In genomic region chr1:233183226-233184020, GRCh38 we compare ENCODE assay signal across 19 cellular contexts.
DNase-seq lines count a peak whose midpoint lies in the region; ATAC-seq and TF ChIP-seq lines count a peak whose summit lies in the region.
"Had no signal": no experiment of that assay in that cellular context is flagged by ENCODE, and none has a peak within 500 bp of the region (broad histone marks: within the 10 kb centered on the region; RNA-seq: fewer than 3 reads in every experiment).

No MANE protein-coding gene starts in this region.

- H3K4me3 Mint-ChIP-seq in activated T-cell treated with anti-CD3 and anti-CD28 coated beads, Interleukin-2, amount 50 U/mL, for 72 hours = no peak overlapping the region
- no peak overlapping the region for H3K4me3 Mint-ChIP-seq in activated T-cell treated with anti-CD3 and anti-CD28 coated beads, Interleukin-2, amount 50 U/mL, for 4 hours
- H3K4me3 Mint-ChIP-seq in stimulated activated effector memory CD8-positive, alpha-beta T cell treated with anti-CD3 and anti-CD28 coated beads, Interleukin-12 subunit alpha, Interleukin-12 subunit beta, amount 100 ng/mL, for 72 hours = no peak overlapping the region
- H3K4me3 Mint-ChIP-seq: CD14-positive monocyte; naive thymus-derived CD4-positive, alpha-beta T cell had no signal

- no peak for TF ChIP-seq EP300 in stomach (IDR thresholded peaks at IDR 0.05)

- no peak for TF ChIP-seq CTCF in brain microvascular endothelial cell (IDR thresholded peaks at IDR 0.05; ENCODE audit: low read depth, low read length, missing control alignments)
- no peak for TF ChIP-seq CTCF in kidney epithelial cell (IDR thresholded peaks at IDR 0.05; ENCODE audit: insufficient read depth, low read length, poor library complexity, severe bottlenecking)
- no peak for TF ChIP-seq CTCF in stomach (IDR thresholded peaks at IDR 0.05)

- H3K9me3 ChIP-seq in stomach = no peaks in the 10 kb centered on the region
- H3K9me3 ChIP-seq: tibial artery had no signal

- intact Hi-C loops in stomach (cut with DNase I; ENCODE audit: low total_unique reads) = no loop called here

- peaks cover 0 to 1% of the 10 kb centered on the region in 2 donors for H3K9me3 Mint-ChIP-seq in activated T-cell treated with anti-CD3 and anti-CD28 coated beads, Interleukin-2, amount 50 U/mL, for 72 hours
- H3K9me3 Mint-ChIP-seq in activated T-cell treated with anti-CD3 and anti-CD28 coated beads, Interleukin-2, amount 50 U/mL, for 4 hours = peaks cover 11% of the 10 kb centered on the region
- H3K9me3 Mint-ChIP-seq in stimulated activated effector memory CD8-positive, alpha-beta T cell treated with anti-CD3 and anti-CD28 coated beads, Interleukin-12 subunit alpha, Interleukin-12 subunit beta, amount 100 ng/mL, for 72 hours = no peaks in the 10 kb centered on the region

- H3K27ac Mint-ChIP-seq in activated T-cell treated with anti-CD3 and anti-CD28 coated beads, Interleukin-2, amount 50 U/mL, for 72 hours = peak overlapping the region; percentile 29
- no peak overlapping the region for H3K27ac Mint-ChIP-seq in stimulated activated effector memory CD8-positive, alpha-beta T cell treated with anti-CD3 and anti-CD28 coated beads, Interleukin-12 subunit alpha, Interleukin-12 subunit beta, amount 100 ng/mL, for 72 hours

- H3K27me3 ChIP-seq in brain microvascular endothelial cell (replicated peaks) (no peaks in the 10 kb centered on the region), kidney epithelial cell (ENCODE audit: control insufficient read depth, insufficient read depth, low read length) (no peaks in the 10 kb centered on the region), stomach (no peaks in the 10 kb centered on the region)
- H3K27me3 ChIP-seq: spleen, tibial artery had no signal

- no peaks in the 10 kb centered on the region for H3K36me3 ChIP-seq in brain microvascular endothelial cell (replicated peaks)
- H3K36me3 ChIP-seq in kidney epithelial cell (ENCODE audit: control insufficient read depth, insufficient read depth, low read length) = peaks cover 1% of the 10 kb centered on the region
- H3K36me3 ChIP-seq in stomach = peaks cover 0 to 8% (median 7%) of the 10 kb centered on the region in 4 donors

- DNase-seq in activated T-cell treated with anti-CD3 and anti-CD28 coated beads, Interleukin-2, amount 50 U/mL, for 72 hours = no peak
- no peak for DNase-seq in activated T-cell treated with anti-CD3 and anti-CD28 coated beads, Interleukin-2, amount 50 U/mL, for 4 hours
- peak; percentile 24 for DNase-seq in brain microvascular endothelial cell
- DNase-seq in kidney epithelial cell (ENCODE audit: low read depth) = peak; percentile 21
- DNase-seq in stomach = no peak
- no peak for DNase-seq in stimulated activated CD4-positive, alpha-beta T cell treated with anti-CD3 and anti-CD28 coated beads, Interleukin-1b, Interleukin-23, amount 100 ng/mL, for 48 hours
- no peak for DNase-seq in stimulated activated effector memory CD8-positive, alpha-beta T cell treated with anti-CD3 and anti-CD28 coated beads, Interleukin-12 subunit alpha, Interleukin-12 subunit beta, amount 100 ng/mL, for 72 hours (ENCODE audit: low spot score in 2 of 2)
- DNase-seq: activated CD4-positive, alpha-beta T cell treated with anti-CD3 and anti-CD28 coated beads for 4 hours; aorta; MV-4-11; naive thymus-derived CD4-positive, alpha-beta T cell; NCI-H524 treated with DMSO at 0.1 percent for 48 hours; spleen; T-helper 9 cell; tibial artery had no signal

- no peaks in the 10 kb centered on the region for H3K4me1 ChIP-seq in stomach
- H3K4me1 ChIP-seq: tibial artery had no signal

- no peak for ATAC-seq in activated T-cell treated with anti-CD3 and anti-CD28 coated beads, Interleukin-2, amount 50 U/mL, for 72 hours (replicated peaks in 1 of 2)
- no peak for ATAC-seq in activated T-cell treated with anti-CD3 and anti-CD28 coated beads, Interleukin-2, amount 50 U/mL, for 4 hours
- no peak for ATAC-seq in GM21825 (IDR thresholded peaks at IDR 0.05; ENCODE audit: unreplicated experiment)
- no peak for ATAC-seq in stimulated activated effector memory CD8-positive, alpha-beta T cell treated with anti-CD3 and anti-CD28 coated beads, Interleukin-12 subunit alpha, Interleukin-12 subunit beta, amount 100 ng/mL, for 72 hours
- ATAC-seq: naive thymus-derived CD4-positive, alpha-beta T cell had no signal

- no peaks in the 10 kb centered on the region for H3K27me3 Mint-ChIP-seq in activated T-cell treated with anti-CD3 and anti-CD28 coated beads, Interleukin-2, amount 50 U/mL, for 72 hours (ENCODE audit: low read depth)
- H3K27me3 Mint-ChIP-seq in activated T-cell treated with anti-CD3 and anti-CD28 coated beads, Interleukin-2, amount 50 U/mL, for 4 hours (ENCODE audit: low read depth) = no peaks in the 10 kb centered on the region
- H3K27me3 Mint-ChIP-seq: naive thymus-derived CD4-positive, alpha-beta T cell had no signal

- H3K27ac ChIP-seq in brain microvascular endothelial cell (peak overlapping the region; percentile 27), stomach (no peak overlapping the region)
- H3K27ac ChIP-seq: 22Rv1, coronary artery, spleen, tibial artery had no signal

- peaks cover 8 to 12% of the 10 kb centered on the region in 2 donors for H3K36me3 Mint-ChIP-seq in activated T-cell treated with anti-CD3 and anti-CD28 coated beads, Interleukin-2, amount 50 U/mL, for 72 hours (ENCODE audit: insufficient read depth in 2 of 2)
- H3K36me3 Mint-ChIP-seq in activated T-cell treated with anti-CD3 and anti-CD28 coated beads, Interleukin-2, amount 50 U/mL, for 4 hours (ENCODE audit: insufficient read depth) = peaks cover 54% of the 10 kb centered on the region
- H3K36me3 Mint-ChIP-seq in stimulated activated effector memory CD8-positive, alpha-beta T cell treated with anti-CD3 and anti-CD28 coated beads, Interleukin-12 subunit alpha, Interleukin-12 subunit beta, amount 100 ng/mL, for 72 hours = peaks cover 31% of the 10 kb centered on the region

- H3K4me1 Mint-ChIP-seq in activated T-cell treated with anti-CD3 and anti-CD28 coated beads, Interleukin-2, amount 50 U/mL, for 72 hours (ENCODE audit: low read depth) = no peaks in the 10 kb centered on the region
- H3K4me1 Mint-ChIP-seq in activated T-cell treated with anti-CD3 and anti-CD28 coated beads, Interleukin-2, amount 50 U/mL, for 4 hours (ENCODE audit: low read depth) = peaks cover 2% of the 10 kb centered on the region
- H3K4me1 Mint-ChIP-seq in stimulated activated effector memory CD8-positive, alpha-beta T cell treated with anti-CD3 and anti-CD28 coated beads, Interleukin-12 subunit alpha, Interleukin-12 subunit beta, amount 100 ng/mL, for 72 hours = peaks cover 17% of the 10 kb centered on the region
- H3K4me1 Mint-ChIP-seq: CD14-positive monocyte had no signal

- in situ Hi-C loops in brain microvascular endothelial cell (cut with HindIII; ENCODE audit: low pct_ligation_motif_present, low sequenced_read_pairs) = no loop called here

- H3K4me3 ChIP-seq in brain microvascular endothelial cell (ENCODE audit: low read depth, low read length) (no peak overlapping the region), kidney epithelial cell (ENCODE audit: low read depth, low read length) (no peak overlapping the region), stomach (no peak overlapping the region)
- H3K4me3 ChIP-seq: coronary artery, spleen, tibial artery had no signal

- 85 to 92% (median 88%) methylated on average over 8 of the region's 8 CpGs for WGBS in stomach, 5 donors

- no peak for TF ChIP-seq POLR2A in stomach (IDR thresholded peaks at IDR 0.05)

Comparison
In these comparisons a context has a peak if more than half of its experiments do, and no peak if none do; other contexts are left out.
1. DNase-seq: peak in brain microvascular endothelial cell (single experiment) and kidney epithelial cell (single experiment); none in activated T-cell treated with anti-CD3 and anti-CD28 coated beads, Interleukin-2, amount 50 U/mL, for 72 hours (0 of 2), activated T-cell treated with anti-CD3 and anti-CD28 coated beads, Interleukin-2, amount 50 U/mL, for 4 hours (single experiment), stomach (single experiment), stimulated activated CD4-positive, alpha-beta T cell treated with anti-CD3 and anti-CD28 coated beads, Interleukin-1b, Interleukin-23, amount 100 ng/mL, for 48 hours (single experiment) and stimulated activated effector memory CD8-positive, alpha-beta T cell treated with anti-CD3 and anti-CD28 coated beads, Interleukin-12 subunit alpha, Interleukin-12 subunit beta, amount 100 ng/mL, for 72 hours (0 of 2).